21 cellular contexts compared by ENCODE assay signal in genomic region chr21:15740383-15740782, GRCh38.
"Had no signal": no experiment of that assay in that cellular context is flagged by ENCODE, and none has a peak within 500 bp of the region (broad histone marks: within the 10 kb centered on the region; RNA-seq: fewer than 3 reads in every experiment).

No MANE protein-coding gene starts in this region.

- H3K9me3 ChIP-seq: breast epithelium, gastrocnemius medialis, heart left ventricle, lower lobe of right lung, neutrophil had no signal

- H3K9me3 Mint-ChIP-seq: activated CD4-positive, alpha-beta memory T cell treated with anti-CD3 and anti-CD28 coated beads, Interleukin-2, amount 10 ng/mL, durations not matched to agents 7 days and 5 days; activated T-helper 1 cell treated with anti-CD3 and anti-CD28 coated beads, Interleukin-12 subunit alpha, Interleukin-12 subunit beta, Interleukin-2, Interleukin-4 antibody, amounts not matched to agents 30 ng/mL and 10 ng/mL and 1 ng/mL, durations not matched to agents 14 hours and 24 hours and 36 hours; effector memory CD8-positive, alpha-beta T cell had no signal

- DNase-seq: activated CD4-positive, alpha-beta memory T cell treated with anti-CD3 and anti-CD28 coated beads, Interleukin-2, amount 10 ng/mL, durations not matched to agents 7 days and 5 days; activated CD4-positive, alpha-beta T cell treated with anti-CD3 and anti-CD28 coated beads for 4 hours; activated CD8-positive, alpha-beta memory T cell treated with anti-CD3 and anti-CD28 coated beads, Interleukin-2, amount 50 U/mL, for 48 hours; activated naive CD4-positive, alpha-beta T cell; aorta; dermis blood vessel endothelial cell; effector memory CD8-positive, alpha-beta T cell; gastrocnemius medialis; heart left ventricle; left colon; lower lobe of right lung; midbrain; stimulated activated CD4-positive, alpha-beta T cell treated with anti-CD3 and anti-CD28 coated beads, Interleukin-1b, Interleukin-23, amount 100 ng/mL, for 48 hours; T-helper 2 cell had no signal

- H3K36me3 ChIP-seq: breast epithelium, lower lobe of right lung, neutrophil had no signal

- H3K4me1 ChIP-seq: parathyroid adenoma had no signal

- H3K27ac ChIP-seq: breast epithelium, epithelial cell of prostate, heart left ventricle, lower lobe of right lung, neutrophil, parathyroid adenoma had no signal

- H3K27me3 ChIP-seq: breast epithelium, gastrocnemius medialis, heart left ventricle, neutrophil had no signal

- H3K27ac Mint-ChIP-seq: activated CD4-positive, alpha-beta memory T cell treated with anti-CD3 and anti-CD28 coated beads, Interleukin-2, amount 10 ng/mL, durations not matched to agents 7 days and 5 days; activated T-helper 1 cell treated with anti-CD3 and anti-CD28 coated beads, Interleukin-12 subunit alpha, Interleukin-12 subunit beta, Interleukin-2, Interleukin-4 antibody, amounts not matched to agents 30 ng/mL and 10 ng/mL and 1 ng/mL, durations not matched to agents 14 hours and 24 hours and 36 hours had no signal

- H3K4me3 ChIP-seq: breast epithelium, gastrocnemius medialis, heart left ventricle, lower lobe of right lung had no signal

- ATAC-seq: effector memory CD8-positive, alpha-beta T cell; gastrocnemius medialis; heart left ventricle; left colon; lower lobe of right lung had no signal

- FAIRE-seq: islet of Langerhans, urothelium cell line had no signal

- H3K27me3 Mint-ChIP-seq: activated CD4-positive, alpha-beta memory T cell treated with anti-CD3 and anti-CD28 coated beads, Interleukin-2, amount 10 ng/mL, durations not matched to agents 7 days and 5 days; effector memory CD8-positive, alpha-beta T cell had no signal

- H3K4me3 Mint-ChIP-seq: activated CD4-positive, alpha-beta memory T cell treated with anti-CD3 and anti-CD28 coated beads, Interleukin-2, amount 10 ng/mL, durations not matched to agents 7 days and 5 days; activated T-helper 1 cell treated with anti-CD3 and anti-CD28 coated beads, Interleukin-12 subunit alpha, Interleukin-12 subunit beta, Interleukin-2, Interleukin-4 antibody, amounts not matched to agents 30 ng/mL and 10 ng/mL and 1 ng/mL, durations not matched to agents 14 hours and 24 hours and 36 hours had no signal
